ENCODE assay signal across 8 cellular contexts in the genomic region with DNA sequence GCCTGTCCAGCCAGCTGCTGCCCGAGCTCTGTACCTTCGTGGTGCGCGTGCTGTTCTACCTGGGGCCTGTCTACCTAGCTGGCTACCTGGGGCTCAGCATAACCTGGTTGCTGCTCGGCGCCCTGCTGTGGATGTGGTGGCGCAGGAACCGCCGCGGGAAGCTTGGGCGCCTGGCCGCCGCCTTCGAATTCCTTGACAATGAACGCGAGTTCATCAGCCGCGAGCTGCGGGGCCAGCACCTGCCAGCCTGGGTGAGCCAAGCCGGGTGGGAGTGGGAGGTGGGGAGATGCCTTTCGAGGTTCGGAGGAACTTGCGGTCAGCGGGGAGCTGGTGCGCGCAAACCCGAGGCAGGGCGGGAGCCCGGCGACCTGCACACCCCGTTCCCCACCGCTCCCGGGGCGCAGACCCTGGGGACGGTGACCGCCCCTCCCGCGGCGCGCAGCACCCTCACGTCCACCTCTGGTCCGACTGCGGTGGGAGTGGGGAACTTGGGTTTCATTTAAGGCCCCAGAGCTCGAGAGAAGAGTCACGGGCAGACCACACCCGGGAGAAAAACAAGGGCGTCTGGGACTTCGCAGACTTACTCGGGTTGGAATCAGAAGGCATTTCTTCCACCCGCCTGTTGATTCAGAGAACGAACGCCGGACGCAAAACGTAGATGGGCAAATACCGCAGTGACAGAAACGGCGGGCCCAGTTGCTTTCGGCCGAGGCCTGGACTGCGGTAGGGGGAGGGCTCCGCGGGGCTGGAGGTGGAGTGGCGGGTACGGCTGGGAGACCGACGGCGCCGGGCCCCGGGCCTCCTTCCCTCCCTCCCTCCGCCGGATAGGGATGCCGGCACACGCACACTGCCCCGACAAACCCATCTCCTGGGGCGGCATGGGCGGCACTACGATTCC. TPM values are rescaled to one million over a fixed set of nuclear protein-coding genes. Genes with fewer than 3 reads are reported as not detected.
DNase-seq lines count a peak whose midpoint lies in the region; ATAC-seq and TF ChIP-seq lines count a peak whose summit lies in the region.

No MANE protein-coding gene starts in this region.

- CTCF ChIA-PET in activated CD4-positive, alpha-beta memory T cell treated with anti-CD3 and anti-CD28 coated beads, Interleukin-2, amount 10 ng/mL, durations not matched to agents 7 days and 5 days (lab: Charles Lee) = interaction anchor here (1.2 to 2.2 kb wide), 9 partner anchors 13 to 501 kb away, joined by 3 to 18 read pairs (median 4); a partner anchor contains a TSS

- peak; percentile 41 for ATAC-seq in sciatic nerve
- no peak for ATAC-seq in stimulated activated memory B cell treated with anti-CD40 and anti-IgM and Interleukin-4, amounts not matched to agents 10 μg/mL and 1 μg/mL and 100 μg/mL, for 72 hours
- ATAC-seq in GM21576 (IDR thresholded peaks at IDR 0.05; ENCODE audit: unreplicated experiment) = no peak

- TF ChIP-seq CTCF in hepatocyte (IDR thresholded peaks at IDR 0.05; ENCODE audit: poor library complexity) = no peak

- H3K9me2 ChIP-seq in hepatocyte (replicated peaks; ENCODE audit: insufficient read depth) = no peaks in the 10 kb centered on the region

- no peaks in the 10 kb centered on the region for H3K79me2 ChIP-seq in hepatocyte

- H3K27me3 Mint-ChIP-seq in activated CD4-positive, alpha-beta memory T cell treated with anti-CD3 and anti-CD28 coated beads, Interleukin-2, amount 10 ng/mL, durations not matched to agents 7 days and 5 days = peaks cover 52% of the 10 kb centered on the region
- peaks cover 80% of the 10 kb centered on the region for H3K27me3 Mint-ChIP-seq in stimulated activated memory B cell treated with anti-CD40 and anti-IgM and Interleukin-4, amounts not matched to agents 10 μg/mL and 1 μg/mL and 100 μg/mL, for 72 hours

- no peaks in the 10 kb centered on the region for H3K36me3 ChIP-seq in hepatocyte (replicated peaks; ENCODE audit: insufficient read depth, low read depth)

- H3K27me3 ChIP-seq in hepatocyte = peaks cover 47% of the 10 kb centered on the region

- 3% methylated on average over 70 of the region's 78 CpGs for WGBS in hepatocyte (ENCODE audit: low lambda C conversion rate, missing lambda C conversion rate)

- POLR2A ChIA-PET in activated CD4-positive, alpha-beta memory T cell treated with anti-CD3 and anti-CD28 coated beads, Interleukin-2, amount 10 ng/mL, durations not matched to agents 7 days and 5 days (lab: Charles Lee) = interaction anchor here (0.6 to 2.0 kb wide), 8 partner anchors 16 to 480 kb away, joined by 3 to 6 read pairs (median 3); a partner anchor contains a TSS

- no peak overlapping the region for H3K27ac Mint-ChIP-seq in activated CD4-positive, alpha-beta memory T cell treated with anti-CD3 and anti-CD28 coated beads, Interleukin-2, amount 10 ng/mL, durations not matched to agents 7 days and 5 days
- H3K27ac Mint-ChIP-seq in stimulated activated memory B cell treated with anti-CD40 and anti-IgM and Interleukin-4, amounts not matched to agents 10 μg/mL and 1 μg/mL and 100 μg/mL, for 72 hours = no peak overlapping the region

- H2AFZ ChIP-seq in hepatocyte = peak overlapping the region; percentile 39

- no peaks in the 10 kb centered on the region for H3K9me3 ChIP-seq in hepatocyte (ENCODE audit: low read depth)

- H3K4me1 ChIP-seq in hepatocyte (ENCODE audit: insufficient read depth) = no peaks in the 10 kb centered on the region

- H3K27ac ChIP-seq in hepatocyte = no peak overlapping the region

- peak; percentile 5 for DNase-seq in SKM-1 treated with dmso at 0.1 percent for 144 hours (lab: John Stamatoyannopoulos, UW; ENCODE audit: unreplicated experiment)
- DNase-seq in SKM-1 (lab: John Stamatoyannopoulos, UW; ENCODE audit: unreplicated experiment) = no peak
- DNase-seq in activated CD4-positive, alpha-beta memory T cell treated with anti-CD3 and anti-CD28 coated beads, Interleukin-2, amount 10 ng/mL, durations not matched to agents 7 days and 5 days = no peak
- DNase-seq in hepatocyte (ENCODE audit: low spot score) = peak; percentile 35
- DNase-seq in sciatic nerve (ENCODE audit: low spot score) = no peak
- no peak for DNase-seq in SHP77 treated with DMSO at 0.1 percent for 48 hours (lab: John Stamatoyannopoulos, UW)

- peaks cover 15% of the 10 kb centered on the region for H3K4me1 Mint-ChIP-seq in activated CD4-positive, alpha-beta memory T cell treated with anti-CD3 and anti-CD28 coated beads, Interleukin-2, amount 10 ng/mL, durations not matched to agents 7 days and 5 days
- peaks cover 11% of the 10 kb centered on the region for H3K4me1 Mint-ChIP-seq in stimulated activated memory B cell treated with anti-CD40 and anti-IgM and Interleukin-4, amounts not matched to agents 10 μg/mL and 1 μg/mL and 100 μg/mL, for 72 hours

- peak overlapping the region; percentile 47 for H3K4me3 Mint-ChIP-seq in activated CD4-positive, alpha-beta memory T cell treated with anti-CD3 and anti-CD28 coated beads, Interleukin-2, amount 10 ng/mL, durations not matched to agents 7 days and 5 days
- no peak overlapping the region for H3K4me3 Mint-ChIP-seq in stimulated activated memory B cell treated with anti-CD40 and anti-IgM and Interleukin-4, amounts not matched to agents 10 μg/mL and 1 μg/mL and 100 μg/mL, for 72 hours

- H3K9me3 Mint-ChIP-seq in activated CD4-positive, alpha-beta memory T cell treated with anti-CD3 and anti-CD28 coated beads, Interleukin-2, amount 10 ng/mL, durations not matched to agents 7 days and 5 days = no peaks in the 10 kb centered on the region
- no peaks in the 10 kb centered on the region for H3K9me3 Mint-ChIP-seq in stimulated activated memory B cell treated with anti-CD40 and anti-IgM and Interleukin-4, amounts not matched to agents 10 μg/mL and 1 μg/mL and 100 μg/mL, for 72 hours

- H3K36me3 Mint-ChIP-seq in activated CD4-positive, alpha-beta memory T cell treated with anti-CD3 and anti-CD28 coated beads, Interleukin-2, amount 10 ng/mL, durations not matched to agents 7 days and 5 days (ENCODE audit: low read depth) = no peaks in the 10 kb centered on the region
- H3K36me3 Mint-ChIP-seq in stimulated activated memory B cell treated with anti-CD40 and anti-IgM and Interleukin-4, amounts not matched to agents 10 μg/mL and 1 μg/mL and 100 μg/mL, for 72 hours = no peaks in the 10 kb centered on the region

- intact Hi-C loops in sciatic nerve (cut with DNase I) = no loop called here

- H3K4me2 ChIP-seq in hepatocyte = peak overlapping the region; percentile 92

- H4K20me1 ChIP-seq in hepatocyte (ENCODE audit: insufficient read depth, poor library complexity, severe bottlenecking) = no peaks in the 10 kb centered on the region

- H3K4me3 ChIP-seq in hepatocyte = peak overlapping the region; percentile 34

RNA-seq across cellular contexts. Expression of a gene that starts 0.7 kb away (rescaled TPM):
- under 1 TPM; 0.43 to 0.50 TPM for total RNA-seq in activated CD4-positive, alpha-beta memory T cell treated with anti-CD3 and anti-CD28 coated beads, Interleukin-2, amount 10 ng/mL, durations not matched to agents 7 days and 5 days
- total RNA-seq in hepatocyte = 0.60 and 1.1 TPM in 2 replicates
- 0.47 TPM in 1 of 2 replicates, not detected in the other for polyA plus RNA-seq in hepatocyte
- total RNA-seq in sciatic nerve = 12.6 TPM

Comparison
In these comparisons a context has a peak if more than half of its experiments do, and no peak if none do; other contexts are left out.
1. DNase-seq: peak in SKM-1 treated with dmso at 0.1 percent for 144 hours (single experiment) and hepatocyte (single experiment); none in SKM-1 (single experiment), activated CD4-positive, alpha-beta memory T cell treated with anti-CD3 and anti-CD28 coated beads, Interleukin-2, amount 10 ng/mL, durations not matched to agents 7 days and 5 days (single experiment), sciatic nerve (single experiment) and SHP77 treated with DMSO at 0.1 percent for 48 hours (single experiment).